In the genomic region with DNA sequence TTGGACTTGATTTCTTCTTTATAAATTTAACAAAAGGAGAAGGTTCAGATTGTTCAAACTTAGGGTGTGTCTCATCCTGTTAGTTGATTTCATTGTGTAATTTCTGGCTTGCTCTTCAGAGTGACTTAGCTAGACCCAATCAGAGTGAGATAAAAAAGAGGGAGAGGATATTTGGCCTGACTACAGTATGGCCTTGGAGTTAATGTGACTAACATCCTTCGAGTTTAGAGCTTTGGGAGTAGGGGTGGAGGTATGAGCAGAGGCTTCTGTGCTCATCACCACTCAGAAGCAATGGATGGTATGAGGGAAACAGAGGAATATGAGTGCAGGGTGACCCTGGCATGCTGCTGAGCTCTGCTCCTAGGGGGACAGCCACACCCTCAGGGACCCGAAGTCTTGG, we compare ENCODE assay signal across 14 cellular contexts.
A peak's percentile ranks its signal among the peaks of the same experiment; 100 is the strongest.
DNase-seq lines count a peak whose midpoint lies in the region; ATAC-seq and TF ChIP-seq lines count a peak whose summit lies in the region.
"Had no signal": no experiment of that assay in that cellular context is flagged by ENCODE, and none has a peak within 500 bp of the region (broad histone marks: within the 10 kb centered on the region; RNA-seq: fewer than 3 reads in every experiment).

No MANE protein-coding gene starts in this region.

- H3K36me3 ChIP-seq in adipocyte (ENCODE audit: control insufficient read depth, insufficient read depth, low read length, severe bottlenecking) = peaks cover 6% of the 10 kb centered on the region
- H3K36me3 ChIP-seq in fibroblast of lung (ENCODE audit: control insufficient read depth, insufficient read depth, low read length) = no peaks in the 10 kb centered on the region
- no peaks in the 10 kb centered on the region for H3K36me3 ChIP-seq in naive thymus-derived CD4-positive, alpha-beta T cell (ENCODE audit: control insufficient read depth in 2 of 3, insufficient read depth in 3 of 3, low read length in 3 of 3)
- H3K36me3 ChIP-seq in upper lobe of right lung = no peaks in the 10 kb centered on the region

- intact Hi-C loops in naive thymus-derived CD4-positive, alpha-beta T cell (cut with micrococcal nuclease) = no loop called here
- intact Hi-C loops in upper lobe of right lung (cut with DNase I) = no loop called here

- no peaks in the 10 kb centered on the region for H3K27me3 Mint-ChIP-seq in naive thymus-derived CD4-positive, alpha-beta T cell

- H3K27me3 ChIP-seq in adipocyte (replicated peaks; ENCODE audit: control insufficient read depth, insufficient read depth, low read length) (no peaks in the 10 kb centered on the region), fibroblast of lung (ENCODE audit: control insufficient read depth, insufficient read depth, low read length) (no peaks in the 10 kb centered on the region), upper lobe of right lung (no peaks in the 10 kb centered on the region)
- H3K27me3 ChIP-seq in naive thymus-derived CD4-positive, alpha-beta T cell (ENCODE audit: control insufficient read depth in 2 of 2, insufficient read depth in 2 of 2, low read length in 2 of 2) = no peaks in the 10 kb centered on the region

- no peak overlapping the region for H3K27ac Mint-ChIP-seq in naive thymus-derived CD4-positive, alpha-beta T cell

- H3K36me3 Mint-ChIP-seq in naive thymus-derived CD4-positive, alpha-beta T cell = peaks cover 0 to 17% (median 4%) of the 10 kb centered on the region in 5 donors

- CTCF ChIA-PET in naive thymus-derived CD4-positive, alpha-beta T cell (lab: Charles Lee) = no interaction called here

- H3K9me3 ChIP-seq in adipocyte (ENCODE audit: control insufficient read depth, low read length) = no peaks in the 10 kb centered on the region
- no peaks in the 10 kb centered on the region for H3K9me3 ChIP-seq in fibroblast of lung (ENCODE audit: control insufficient read depth, insufficient read depth, low read depth, low read length)
- no peaks in the 10 kb centered on the region for H3K9me3 ChIP-seq in naive thymus-derived CD4-positive, alpha-beta T cell (ENCODE audit: control insufficient read depth in 2 of 3, low read length in 3 of 3)
- H3K9me3 ChIP-seq in upper lobe of right lung = no peaks in the 10 kb centered on the region

- H3K27ac ChIP-seq in fibroblast of lung (ENCODE audit: insufficient read depth, low read length) = no peak overlapping the region
- no peak overlapping the region for H3K27ac ChIP-seq in naive thymus-derived CD4-positive, alpha-beta T cell (ENCODE audit: low read depth, low read length)
- H3K27ac ChIP-seq in upper lobe of right lung = peak overlapping the region; percentile 75
- H3K27ac ChIP-seq: WERI-Rb-1 had no signal

- TF ChIP-seq CTCF in fibroblast of lung (conservative IDR thresholded peaks at IDR 0.05 in 1 of 2, IDR thresholded peaks at IDR 0.05 in 1 of 2; ENCODE audit: low read depth in 1 of 2, low read length in 2 of 2) (no peak), upper lobe of right lung (IDR thresholded peaks at IDR 0.05) (no peak)

- H3K4me1 ChIP-seq in adipocyte (ENCODE audit: control insufficient read depth, insufficient read depth, low read length) = peaks cover 39% of the 10 kb centered on the region
- peaks cover 5% of the 10 kb centered on the region for H3K4me1 ChIP-seq in fibroblast of lung (ENCODE audit: control insufficient read depth, extremely low read depth, insufficient read depth, low read length)
- H3K4me1 ChIP-seq in naive thymus-derived CD4-positive, alpha-beta T cell (ENCODE audit: control insufficient read depth in 2 of 2, insufficient read depth in 2 of 2, low read length in 2 of 2) = no peaks in the 10 kb centered on the region
- peaks cover 17% of the 10 kb centered on the region for H3K4me1 ChIP-seq in upper lobe of right lung

- H3K79me2 ChIP-seq in fibroblast of lung (ENCODE audit: control insufficient read depth, insufficient read depth, low read length) = no peaks in the 10 kb centered on the region

- H4K20me1 ChIP-seq in fibroblast of lung (ENCODE audit: control insufficient read depth, extremely low read depth, insufficient read depth, low read length) = no peaks in the 10 kb centered on the region

- no peak overlapping the region for H2AFZ ChIP-seq in fibroblast of lung (ENCODE audit: low read length)

- H3K9me3 Mint-ChIP-seq in naive thymus-derived CD4-positive, alpha-beta T cell = peaks cover 0 to 15% (median 6%) of the 10 kb centered on the region in 11 donors

- no peaks in the 10 kb centered on the region for H3K4me1 Mint-ChIP-seq in naive thymus-derived CD4-positive, alpha-beta T cell

- H3K9ac ChIP-seq in adipocyte (ENCODE audit: low read length) = peak overlapping the region; percentile 42
- no peak overlapping the region for H3K9ac ChIP-seq in fibroblast of lung (ENCODE audit: insufficient read depth, low read length)

- POLR2A ChIA-PET in naive thymus-derived CD4-positive, alpha-beta T cell (lab: Charles Lee) = no interaction called here

- no peak overlapping the region for H3K4me3 Mint-ChIP-seq in naive thymus-derived CD4-positive, alpha-beta T cell

- H3K4me2 ChIP-seq in fibroblast of lung (ENCODE audit: extremely low read depth, insufficient read depth, low read length) = no peak overlapping the region

- DNase-seq in adipocyte (ENCODE audit: low read depth) = peak; percentile 51
- peak; percentile 24 to 41 for DNase-seq in fibroblast of lung (ENCODE audit: low read depth in 2 of 2)
- no peak for DNase-seq in naive thymus-derived CD4-positive, alpha-beta T cell
- DNase-seq in upper lobe of right lung = no peak
- no peak for DNase-seq in NCI-H524 (lab: John Stamatoyannopoulos, UW)
- DNase-seq in COLO668 (lab: John Stamatoyannopoulos, UW; ENCODE audit: unreplicated experiment) = no peak
- DNase-seq: effector CD8-positive, alpha-beta T cell; hippocampal formation; midbrain; NCI-H187 treated with DMSO at 0.1 percent for 48 hours; stimulated activated CD4-positive, alpha-beta T cell treated with anti-CD3 and anti-CD28 coated beads, Interleukin-4, amount 100 ng/mL, for 4 hours; stimulated activated naive CD4-positive, alpha-beta T cell treated with Interleukin-2 at 50 U/mL for 16 hours; WERI-Rb-1 had no signal

- H3K4me3 ChIP-seq in adipocyte (ENCODE audit: low read length) (no peak overlapping the region), fibroblast of lung (replicated peaks in 1 of 4; ENCODE audit: control extremely low read depth in 1 of 4, insufficient read depth in 1 of 4, low read depth in 3 of 4, low read length in 4 of 4) (no peak overlapping the region), upper lobe of right lung (no peak overlapping the region)
- no peak overlapping the region for H3K4me3 ChIP-seq in naive thymus-derived CD4-positive, alpha-beta T cell (ENCODE audit: low read length)

- peak; percentile 20 for ATAC-seq in naive thymus-derived CD4-positive, alpha-beta T cell
- ATAC-seq in upper lobe of right lung (peak; percentile 59), GM18511 (IDR thresholded peaks at IDR 0.05; ENCODE audit: unreplicated experiment) (no peak)

Comparison
In these comparisons a context has a peak if more than half of its experiments do, and no peak if none do; other contexts are left out.
1. DNase-seq: peak in adipocyte (single experiment) and fibroblast of lung (2 of 2); none in naive thymus-derived CD4-positive, alpha-beta T cell (0 of 9), upper lobe of right lung (single experiment), NCI-H524 (0 of 2) and COLO668 (single experiment).